Comparison of ENCODE assay signal across 1 cellular context in genomic region chr12:107760207-107760816, GRCh38.
TF ChIP-seq lines count a peak whose summit lies in the region.

No MANE protein-coding gene starts in this region.

TF ChIP-seq in HEK293, 187 proteins besides CTCF, POLR2A, EP300 and RAD21 (continued from another document and continues in another):
- TF ChIP-seq ZBTB49 (tag by site-specific recombination; IDR thresholded peaks at IDR 0.05; ENCODE audit: low read depth): no peak
- no peak for TF ChIP-seq ZNF341 (tag by site-specific recombination; IDR thresholded peaks at IDR 0.05; ENCODE audit: low read depth)
- no peak for TF ChIP-seq ZBTB6 (tag by site-specific recombination; IDR thresholded peaks at IDR 0.05)
- TF ChIP-seq ZNF560 (tag by site-specific recombination; IDR thresholded peaks at IDR 0.05; ENCODE audit: borderline replicate concordance): no peak
- TF ChIP-seq GLI2 (tag by site-specific recombination; IDR thresholded peaks at IDR 0.05; ENCODE audit: borderline replicate concordance, low read depth): no peak
- TF ChIP-seq ZNF138 (tag by site-specific recombination; IDR thresholded peaks at IDR 0.05; ENCODE audit: borderline replicate concordance): no peak
- no peak for TF ChIP-seq ZNF404 (tag by site-specific recombination; IDR thresholded peaks at IDR 0.05)
- 0 out of 2 replicates have a peak, but pooled peaks have one; percentile 30 for TF ChIP-seq REST (tag by site-specific recombination; IDR thresholded peaks at IDR 0.05)
- no peak for TF ChIP-seq ZNF398 (tag by site-specific recombination; IDR thresholded peaks at IDR 0.05)
- no peak for TF ChIP-seq ZNF174 (tag by site-specific recombination; IDR thresholded peaks at IDR 0.05)
- no peak for TF ChIP-seq ZNF214 (tag by site-specific recombination; IDR thresholded peaks at IDR 0.05; ENCODE audit: borderline replicate concordance)
- no peak for TF ChIP-seq KLF7 (tag by site-specific recombination; IDR thresholded peaks at IDR 0.05; ENCODE audit: borderline replicate concordance)
- no peak for TF ChIP-seq ZBTB7A (tag by site-specific recombination; IDR thresholded peaks at IDR 0.05; ENCODE audit: low read depth)
- TF ChIP-seq MZF1 (tag by site-specific recombination; IDR thresholded peaks at IDR 0.05; ENCODE audit: borderline replicate concordance): no peak
- TF ChIP-seq ZFP37 (tag by site-specific recombination; IDR thresholded peaks at IDR 0.05): no peak
- no peak for TF ChIP-seq GFI1B (tag by site-specific recombination; IDR thresholded peaks at IDR 0.05)
- TF ChIP-seq ZNF184 (tag by site-specific recombination; IDR thresholded peaks at IDR 0.05): no peak
- TF ChIP-seq EGR2 (tag by site-specific recombination; IDR thresholded peaks at IDR 0.05; ENCODE audit: low read depth): no peak
- no peak for TF ChIP-seq SALL2 (tag by site-specific recombination; IDR thresholded peaks at IDR 0.05; ENCODE audit: borderline replicate concordance)
- no peak for TF ChIP-seq ZNF600 (tag by site-specific recombination; IDR thresholded peaks at IDR 0.05)
- no peak for TF ChIP-seq ZNF132 (tag by site-specific recombination; IDR thresholded peaks at IDR 0.05; ENCODE audit: borderline replicate concordance)
- TF ChIP-seq ZNF394 (tag by site-specific recombination; IDR thresholded peaks at IDR 0.05; ENCODE audit: borderline replicate concordance): no peak
- TF ChIP-seq KLF1 (tag by site-specific recombination; IDR thresholded peaks at IDR 0.05): no peak
- no peak for TF ChIP-seq ZSCAN18 (tag by site-specific recombination; IDR thresholded peaks at IDR 0.05)
- no peak for TF ChIP-seq ZNF510 (tag by site-specific recombination; IDR thresholded peaks at IDR 0.05; ENCODE audit: insufficient replicate concordance)
- no peak for TF ChIP-seq ZNF596 (tag by site-specific recombination; IDR thresholded peaks at IDR 0.05)
- TF ChIP-seq OSR2 (tag by site-specific recombination; IDR thresholded peaks at IDR 0.05): no peak
- TF ChIP-seq PRDM10 (tag by site-specific recombination; IDR thresholded peaks at IDR 0.05): peak; percentile 95
- no peak for TF ChIP-seq HIC1 (tag by site-specific recombination; IDR thresholded peaks at IDR 0.05)
- TF ChIP-seq PRDM2 (tag by site-specific recombination; IDR thresholded peaks at IDR 0.05; ENCODE audit: borderline replicate concordance): no peak
- TF ChIP-seq ZNF169 (tag by site-specific recombination; IDR thresholded peaks at IDR 0.05): no peak
- no peak for TF ChIP-seq ZNF621 (tag by site-specific recombination; IDR thresholded peaks at IDR 0.05)
- no peak for TF ChIP-seq ZNF521 (tag by site-specific recombination; IDR thresholded peaks at IDR 0.05)
- no peak for TF ChIP-seq ZNF239 (tag by site-specific recombination; IDR thresholded peaks at IDR 0.05)
- no peak for TF ChIP-seq TCF7L2 (IDR thresholded peaks at IDR 0.05; ENCODE audit: borderline replicate concordance, low read depth, low read length)
- no peak for TF ChIP-seq ZNF202 (tag by site-specific recombination; IDR thresholded peaks at IDR 0.05; ENCODE audit: borderline replicate concordance)
